Comparison of ENCODE assay signal across 8 cellular contexts in the genomic region with DNA sequence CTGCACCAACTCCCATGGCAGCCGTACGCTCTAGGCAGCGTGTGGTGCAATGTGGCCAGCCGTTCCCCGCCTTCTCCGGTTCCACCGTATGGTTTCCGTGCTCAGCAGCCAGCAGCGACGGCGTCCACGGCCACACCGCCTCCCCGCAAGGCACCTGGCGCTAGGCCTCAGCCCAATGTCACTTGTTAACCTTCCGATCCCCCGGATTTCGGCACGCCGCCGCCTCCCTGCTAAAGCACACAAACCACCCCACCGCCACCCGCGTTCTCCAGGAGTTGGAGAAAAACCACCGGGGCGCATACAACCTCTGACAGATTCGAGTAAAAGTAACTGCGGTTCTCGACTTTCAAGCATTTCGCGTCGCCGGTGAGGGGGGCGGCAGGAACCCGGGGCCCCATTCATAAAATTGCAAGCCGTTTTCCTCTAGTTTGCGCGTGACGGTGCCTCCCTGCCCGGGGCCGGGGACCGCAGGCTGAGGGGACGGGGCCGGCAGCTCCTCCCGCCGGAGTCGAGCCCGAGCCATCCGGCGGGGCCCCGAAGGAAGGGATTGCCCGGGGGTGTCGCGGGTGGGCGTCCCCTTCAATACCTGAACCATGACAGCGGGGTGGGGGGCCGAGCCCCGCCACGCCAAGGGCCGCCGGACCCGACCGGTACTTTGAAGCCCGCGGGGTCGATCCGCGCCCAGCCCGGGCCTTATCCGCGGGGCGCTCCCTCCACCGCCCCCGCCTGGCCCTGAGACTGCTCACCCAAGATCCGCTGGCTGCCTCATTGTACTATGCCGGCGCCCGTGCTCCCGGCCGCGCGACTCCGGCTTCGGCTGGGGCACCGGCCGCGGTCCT. TPM values are rescaled to one million over a fixed set of nuclear protein-coding genes. Genes with fewer than 3 reads are reported as not detected.
DNase-seq lines count a peak whose midpoint lies in the region; ATAC-seq and TF ChIP-seq lines count a peak whose summit lies in the region.

A gene with protein sequence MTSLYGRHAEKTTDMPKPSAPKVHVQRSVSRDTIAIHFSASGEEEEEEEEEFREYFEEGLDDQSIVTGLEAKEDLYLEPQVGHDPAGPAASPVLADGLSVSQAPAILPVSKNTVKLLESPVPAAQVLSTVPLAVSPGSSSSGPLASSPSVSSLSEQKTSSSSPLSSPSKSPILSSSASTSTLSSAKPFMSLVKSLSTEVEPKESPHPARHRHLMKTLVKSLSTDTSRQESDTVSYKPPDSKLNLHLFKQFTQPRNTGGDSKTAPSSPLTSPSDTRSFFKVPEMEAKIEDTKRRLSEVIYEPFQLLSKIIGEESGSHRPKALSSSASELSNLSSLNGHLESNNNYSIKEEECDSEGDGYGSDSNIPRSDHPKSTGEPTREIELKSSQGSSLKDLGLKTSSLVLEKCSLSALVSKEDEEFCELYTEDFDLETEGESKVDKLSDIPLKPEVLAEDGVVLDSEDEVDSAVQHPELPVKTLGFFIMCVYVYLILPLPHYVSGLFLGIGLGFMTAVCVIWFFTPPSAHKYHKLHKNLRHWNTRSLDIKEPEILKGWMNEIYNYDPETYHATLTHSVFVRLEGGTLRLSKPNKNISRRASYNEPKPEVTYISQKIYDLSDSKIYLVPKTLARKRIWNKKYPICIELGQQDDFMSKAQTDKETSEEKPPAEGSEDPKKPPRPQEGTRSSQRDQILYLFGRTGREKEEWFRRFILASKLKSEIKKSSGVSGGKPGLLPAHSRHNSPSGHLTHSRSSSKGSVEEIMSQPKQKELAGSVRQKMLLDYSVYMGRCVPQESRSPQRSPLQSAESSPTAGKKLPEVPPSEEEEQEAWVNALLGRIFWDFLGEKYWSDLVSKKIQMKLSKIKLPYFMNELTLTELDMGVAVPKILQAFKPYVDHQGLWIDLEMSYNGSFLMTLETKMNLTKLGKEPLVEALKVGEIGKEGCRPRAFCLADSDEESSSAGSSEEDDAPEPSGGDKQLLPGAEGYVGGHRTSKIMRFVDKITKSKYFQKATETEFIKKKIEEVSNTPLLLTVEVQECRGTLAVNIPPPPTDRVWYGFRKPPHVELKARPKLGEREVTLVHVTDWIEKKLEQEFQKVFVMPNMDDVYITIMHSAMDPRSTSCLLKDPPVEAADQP (minus strand): TSS at position 839 of the 839 bp plus-strand sequence. CDS start 49,043 bp downstream, outside the sequence.

- peak; percentile 72 for TF ChIP-seq POLR2A in GM18951 (IDR thresholded peaks at IDR 0.05; ENCODE audit: extremely low read depth, insufficient read depth, insufficient read length)
- TF ChIP-seq POLR2A in uterus (IDR thresholded peaks at IDR 0.05) = peak; percentile 33 to 73

- no peak for TF ChIP-seq CTCF in AG09309 (IDR thresholded peaks at IDR 0.05; ENCODE audit: control insufficient read depth, insufficient read depth, low read depth, low read length, missing control alignments)
- no peak for TF ChIP-seq CTCF in cardiac muscle cell (IDR thresholded peaks at IDR 0.05; ENCODE audit: low read depth, low read length)
- no peak for TF ChIP-seq CTCF in psoas muscle (IDR thresholded peaks at IDR 0.05)
- no peak for TF ChIP-seq CTCF in uterus (IDR thresholded peaks at IDR 0.05)

- no peaks in the 10 kb centered on the region for H3K27me3 ChIP-seq in cardiac muscle cell
- H3K27me3 ChIP-seq in psoas muscle (ENCODE audit: insufficient read depth in 3 of 3, low read length in 2 of 3) = no peaks in the 10 kb centered on the region
- no peaks in the 10 kb centered on the region for H3K27me3 ChIP-seq in uterus

- ATAC-seq in HG03159 (IDR thresholded peaks at IDR 0.05; ENCODE audit: unreplicated experiment) = peak; percentile 38
- ATAC-seq in psoas muscle = peak; percentile 65 to 88 (median 78)

- no peaks in the 10 kb centered on the region for H3K36me3 ChIP-seq in cardiac muscle cell
- H3K36me3 ChIP-seq in psoas muscle (ENCODE audit: insufficient read depth in 1 of 2, low read depth in 1 of 2) = no peaks in the 10 kb centered on the region
- no peaks in the 10 kb centered on the region for H3K36me3 ChIP-seq in uterus

- H3K36me3 Mint-ChIP-seq in activated naive CD8-positive, alpha-beta T cell = no peaks in the 10 kb centered on the region

- peak within 1 kb of the TSS; percentile 94 for H3K4me3 Mint-ChIP-seq in activated naive CD8-positive, alpha-beta T cell

- H3K9me3 ChIP-seq in cardiac muscle cell (ENCODE audit: low read depth) = no peaks in the 10 kb centered on the region
- H3K9me3 ChIP-seq in psoas muscle = no peaks in the 10 kb centered on the region
- no peaks in the 10 kb centered on the region for H3K9me3 ChIP-seq in uterus

- no peak for DNase-seq in AG09309 (ENCODE audit: low read depth)
- DNase-seq in SK-N-DZ (ENCODE audit: low spot score) = peak; percentile 27
- DNase-seq in cardiac muscle cell (ENCODE audit: low read depth in 1 of 2, low spot score in 1 of 2) = peak; percentile 20 to 49
- peak; percentile 75 to 89 for DNase-seq in psoas muscle
- DNase-seq in uterus = peak; percentile 36 to 39

- peak within 1 kb of the TSS; percentile 92 for H3K27ac Mint-ChIP-seq in activated naive CD8-positive, alpha-beta T cell

- H3K4me3 ChIP-seq in AG09309 (ENCODE audit: control insufficient read depth, low read depth, low read length) = peak within 1 kb of the TSS; percentile 79
- peak within 1 kb of the TSS; percentile 95 for H3K4me3 ChIP-seq in cardiac muscle cell
- H3K4me3 ChIP-seq in psoas muscle = peak within 1 kb of the TSS; percentile 97
- peak within 1 kb of the TSS; percentile 94 to 96 for H3K4me3 ChIP-seq in uterus

- in situ Hi-C loops in GM18951 (cut with MboI; ENCODE audit: low sequenced_read_pairs, unreplicated experiment) = no loop called here

- intact Hi-C loops in psoas muscle (cut with DNase I) = loop anchor here (1.0 to 5.0 kb wide), 4 partner anchors 45 to 115 kb away; no protein-coding TSS in a partner anchor
- intact Hi-C loops in uterus (cut with DNase I; ENCODE audit: low total_unique reads) = loop anchor here (10.0 kb wide), 1 partner anchor 108 kb away; no protein-coding TSS in a partner anchor

- H3K27ac ChIP-seq in cardiac muscle cell (peak within 1 kb of the TSS; percentile 78), psoas muscle (peak within 1 kb of the TSS; percentile 98), uterus (peak within 1 kb of the TSS; percentile 86 to 87)

- H3K9me3 Mint-ChIP-seq in activated naive CD8-positive, alpha-beta T cell (ENCODE audit: low read depth) = no peaks in the 10 kb centered on the region

- H3K27me3 Mint-ChIP-seq in activated naive CD8-positive, alpha-beta T cell = peaks cover 2% of the 10 kb centered on the region

- WGBS in psoas muscle, 3 donors = 0 to 1% (median 0%) methylated on average over 63 to 87 of the region's 87 CpGs

- peaks cover 39% of the 10 kb centered on the region for H3K4me1 Mint-ChIP-seq in activated naive CD8-positive, alpha-beta T cell (ENCODE audit: low read depth)

- peaks cover 11% of the 10 kb centered on the region for H3K4me1 ChIP-seq in cardiac muscle cell (ENCODE audit: low read depth)
- H3K4me1 ChIP-seq in psoas muscle = peaks cover 52% of the 10 kb centered on the region
- peaks cover 0 to 4% of the 10 kb centered on the region in 2 donors for H3K4me1 ChIP-seq in uterus

RNA-seq across cellular contexts. Expression of the gene that starts here (rescaled TPM):
- polyA plus RNA-seq in SK-N-DZ (2014; cell fraction: cytosol; rRNA removed) = 7.8 and 9.3 TPM in 2 replicates
- 19.5 and 21.8 TPM in 2 replicates for polyA plus RNA-seq in SK-N-DZ (2014; cell fraction: nucleus; rRNA removed)
- 17.5 and 23.5 TPM in 2 replicates for total RNA-seq in cardiac muscle cell
- 17.9 and 18.7 TPM in 2 replicates for polyA plus RNA-seq in cardiac muscle cell
- total RNA-seq in psoas muscle = 10 to 100 TPM; 45.7 to 72.7 (median 55.7) TPM
- polyA plus RNA-seq in psoas muscle = 10 to 100 TPM; 29.4 to 57.1 (median 42.9) TPM
- 10 to 100 TPM; 23.8 to 43.4 (median 35.6) TPM for total RNA-seq in uterus
